16 cellular contexts compared by ENCODE assay signal in the genomic region with DNA sequence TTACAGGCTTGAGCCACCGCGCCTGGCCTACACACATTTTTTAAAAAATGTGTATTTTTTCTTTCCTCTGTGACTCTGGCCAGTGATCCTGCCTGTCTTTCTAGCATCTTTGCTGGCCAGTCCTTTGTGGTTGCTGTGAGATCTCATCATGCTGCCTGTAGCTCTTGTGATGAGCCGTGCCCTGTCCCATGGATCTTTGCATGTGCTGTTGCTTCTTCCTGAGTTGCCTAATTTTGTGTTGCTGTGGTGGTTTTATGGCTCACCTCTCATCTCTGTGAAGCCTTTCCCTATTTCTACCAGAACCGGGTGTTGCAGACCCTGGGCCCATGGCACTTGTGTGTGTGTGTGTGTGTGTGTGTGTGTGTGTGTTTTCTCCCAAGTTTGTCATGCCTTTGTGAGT. TPM values are rescaled to one million over a fixed set of nuclear protein-coding genes. Genes with fewer than 3 reads are reported as not detected.
DNase-seq lines count a peak whose midpoint lies in the region; ATAC-seq and TF ChIP-seq lines count a peak whose summit lies in the region.
"Had no signal": no experiment of that assay in that cellular context is flagged by ENCODE, and none has a peak within 500 bp of the region (broad histone marks: within the 10 kb centered on the region; RNA-seq: fewer than 3 reads in every experiment).

No MANE protein-coding gene starts in this region.

- CTCF ChIA-PET in WTC11 (lab: Charles Lee): interaction anchor here (1.1 kb wide), 1 partner anchor 31 kb away, joined by 4 read pairs; no protein-coding TSS in a partner anchor

- H3K27me3 ChIP-seq in foreskin keratinocyte: no peaks in the 10 kb centered on the region
- H3K27me3 ChIP-seq: right atrium auricular region had no signal

- H3K4me3 Mint-ChIP-seq in HFFc6 (no peak overlapping the region), WTC11 (no peak overlapping the region), mesothelial cell of epicardium (no peak overlapping the region)
- H3K4me3 Mint-ChIP-seq: activated T-cell treated with anti-CD3 and anti-CD28 coated beads, Interleukin-2, amount 50 U/mL, for 4 hours; immature natural killer cell had no signal

- POLR2A ChIA-PET in WTC11 (lab: Charles Lee): no interaction called here

- ATAC-seq in WTC11 (no peak), foreskin keratinocyte (no peak)
- ATAC-seq: activated T-cell treated with anti-CD3 and anti-CD28 coated beads, Interleukin-2, amount 50 U/mL, for 4 hours had no signal

- H3K36me3 Mint-ChIP-seq in HFFc6 (ENCODE audit: low read depth) (peaks cover 20% of the 10 kb centered on the region), WTC11 (no peaks in the 10 kb centered on the region), mesothelial cell of epicardium (peaks cover 3% of the 10 kb centered on the region)
- H3K36me3 Mint-ChIP-seq: immature natural killer cell had no signal

- H3K9me3 Mint-ChIP-seq in HFFc6 (no peaks in the 10 kb centered on the region), WTC11 (no peaks in the 10 kb centered on the region), mesothelial cell of epicardium (no peaks in the 10 kb centered on the region)
- H3K9me3 Mint-ChIP-seq: activated T-cell treated with anti-CD3 and anti-CD28 coated beads, Interleukin-2, amount 50 U/mL, for 4 hours; immature natural killer cell had no signal

- H3K4me1 ChIP-seq in foreskin keratinocyte: no peaks in the 10 kb centered on the region
- H3K4me1 ChIP-seq: right atrium auricular region had no signal

- H3K27ac ChIP-seq in C4-2B (peak overlapping the region; percentile 20; the same call in 1 of the 2 replicates), foreskin keratinocyte (no peak overlapping the region)
- H3K27ac ChIP-seq: right atrium auricular region had no signal

- DNase-seq in HFFc6 (no peak), WTC11 (ENCODE audit: low spot score) (no peak), mesothelial cell of epicardium (ENCODE audit: low spot score in 2 of 2, unreplicated experiment in 2 of 2) (no peak), NCI-H1048 (lab: John Stamatoyannopoulos, UW) (no peak), DMS53 (lab: John Stamatoyannopoulos, UW) (no peak), foreskin keratinocyte (no peak), DMS 273 (lab: John Stamatoyannopoulos, UW; ENCODE audit: unreplicated experiment) (no peak)
- DNase-seq: activated T-cell treated with anti-CD3 and anti-CD28 coated beads, Interleukin-2, amount 50 U/mL, for 4 hours; EL; H7; immature natural killer cell; NCI-H2171; NCI-H774; RPMI8226 had no signal

- H3K4me1 Mint-ChIP-seq in HFFc6 (ENCODE audit: low read depth): peaks cover 64% of the 10 kb centered on the region
- H3K4me1 Mint-ChIP-seq in WTC11: peaks cover 13% of the 10 kb centered on the region
- peaks cover 5% of the 10 kb centered on the region for H3K4me1 Mint-ChIP-seq in mesothelial cell of epicardium

- TF ChIP-seq CTCF in C4-2B (conservative IDR thresholded peaks at IDR 0.05) (no peak), HFFc6 (IDR thresholded peaks at IDR 0.05) (no peak), WTC11 (IDR thresholded peaks at IDR 0.05) (no peak), mesothelial cell of epicardium (IDR thresholded peaks at IDR 0.05; ENCODE audit: unreplicated experiment) (no peak), foreskin keratinocyte (conservative IDR thresholded peaks at IDR 0.05) (no peak)

- H3K27ac Mint-ChIP-seq in HFFc6 (peak overlapping the region; percentile 69), WTC11 (peak overlapping the region; percentile 63; the same call in 1 of the 2 replicates), mesothelial cell of epicardium (peak overlapping the region; percentile 15)
- H3K27ac Mint-ChIP-seq: immature natural killer cell had no signal

- H3K27me3 Mint-ChIP-seq in HFFc6 (ENCODE audit: insufficient read depth) (peaks cover 2% of the 10 kb centered on the region; the same call in 1 of the 2 replicates), WTC11 (ENCODE audit: low read depth) (no peaks in the 10 kb centered on the region), mesothelial cell of epicardium (ENCODE audit: low read depth) (no peaks in the 10 kb centered on the region)

TF ChIP-seq in WTC11, 78 proteins besides CTCF, POLR2A, EP300 and RAD21 (continues in another document):
- no peak for TF ChIP-seq SP1 (CRISPR knock-in tag; conservative IDR thresholded peaks at IDR 0.05)
- TF ChIP-seq JAZF1 (CRISPR knock-in tag; IDR thresholded peaks at IDR 0.05): no peak
- no peak for TF ChIP-seq ARID4B (CRISPR knock-in tag; IDR thresholded peaks at IDR 0.05; ENCODE audit: borderline replicate concordance)
- no peak for TF ChIP-seq TEAD1 (CRISPR knock-in tag; IDR thresholded peaks at IDR 0.05)
- no peak for TF ChIP-seq ATF1 (CRISPR knock-in tag; IDR thresholded peaks at IDR 0.05)
- TF ChIP-seq, protein P1, sequence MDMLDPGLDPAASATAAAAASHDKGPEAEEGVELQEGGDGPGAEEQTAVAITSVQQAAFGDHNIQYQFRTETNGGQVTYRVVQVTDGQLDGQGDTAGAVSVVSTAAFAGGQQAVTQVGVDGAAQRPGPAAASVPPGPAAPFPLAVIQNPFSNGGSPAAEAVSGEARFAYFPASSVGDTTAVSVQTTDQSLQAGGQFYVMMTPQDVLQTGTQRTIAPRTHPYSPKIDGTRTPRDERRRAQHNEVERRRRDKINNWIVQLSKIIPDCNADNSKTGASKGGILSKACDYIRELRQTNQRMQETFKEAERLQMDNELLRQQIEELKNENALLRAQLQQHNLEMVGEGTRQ (CRISPR knock-in tag; IDR thresholded peaks at IDR 0.05): no peak
- TF ChIP-seq ERG (CRISPR knock-in tag; IDR thresholded peaks at IDR 0.05): no peak
- no peak for TF ChIP-seq FOXK1 (CRISPR knock-in tag; IDR thresholded peaks at IDR 0.05)

RNA-seq across cellular contexts. Expression of gene NSD2, which starts 8.3 kb away (rescaled TPM):
- 100 to 1,000 TPM in 4 of 6 experiments, 10 to 100 TPM in 2; 65.2 to 121 (median 109) TPM for total RNA-seq in HFFc6 (2021; fragmentation: NEBNext Ultra II Directional; extraction: Animal tissue kit (Norgen Biotek cat#: 25700))
- 113 to 128 TPM (median 119 TPM) in 3 replicates for total RNA-seq in WTC11 (2021)
- 109 to 119 TPM (median 115 TPM) in 3 replicates for total RNA-seq in mesothelial cell of epicardium
- total RNA-seq in foreskin keratinocyte: 115 and 132 TPM in 2 replicates
- polyA plus RNA-seq in foreskin keratinocyte: 28.5 and 36.8 TPM in 2 replicates

RNA-seq across cellular contexts. Expression of gene LETM1, which starts 23.5 kb away (rescaled TPM):
- total RNA-seq in HFFc6 (2021; fragmentation: NEBNext Ultra II Directional; extraction: Animal tissue kit (Norgen Biotek cat#: 25700)): 10 to 100 TPM; 47.4 to 64.0 (median 53.3) TPM
- total RNA-seq in WTC11 (2021) (45.0 to 66.7 TPM (median 47.7 TPM) in 3 replicates), mesothelial cell of epicardium (48.6 to 50.9 TPM (median 48.7 TPM) in 3 replicates), foreskin keratinocyte (54.3 and 61.8 TPM in 2 replicates)
- 19.5 and 23.5 TPM in 2 replicates for polyA plus RNA-seq in foreskin keratinocyte

Comparison
In these comparisons a context has a peak if more than half of its experiments do, and no peak if none do; other contexts are left out.
1. H3K27ac Mint-ChIP-seq: peak in every context shown above with its lines; median percentile 69 in HFFc6; 63 in WTC11; 15 in mesothelial cell of epicardium.